Comparison of ENCODE assay signal across 12 cellular contexts in genomic region chr20:63522091-63522868, GRCh38. TPM values are rescaled to one million over a fixed set of nuclear protein-coding genes. Genes with fewer than 3 reads are reported as not detected.
DNase-seq lines count a peak whose midpoint lies in the region; ATAC-seq, FAIRE-seq and TF ChIP-seq lines count a peak whose summit lies in the region.
"Had no signal": no experiment of that assay in that cellular context is flagged by ENCODE, and none has a peak within 500 bp of the region (broad histone marks: within the 10 kb centered on the region; RNA-seq: fewer than 3 reads in every experiment).

No MANE protein-coding gene starts in this region.

- no peak for FAIRE-seq in A549 (lab: Jason Lieb, UNC)
- FAIRE-seq: G401.6 had no signal

- ATAC-seq in A549 (no peak), GM19035 (IDR thresholded peaks at IDR 0.05; ENCODE audit: unreplicated experiment) (no peak)

- no peak for TF ChIP-seq EP300 in A549 (IDR thresholded peaks at IDR 0.05)

- H3K4me3 Mint-ChIP-seq in HFFc6 (peak overlapping the region; percentile 93), mesothelial cell of epicardium (peak overlapping the region; percentile 84)

- H3K4me3 ChIP-seq in A549 (no peak overlapping the region), choroid plexus epithelial cell (ENCODE audit: low read depth, low read length) (peak overlapping the region; percentile 25)

- 79% methylated on average over 9 of the region's 13 CpGs for WGBS in A549 (ENCODE audit: missing lambda C conversion rate)

- H3K9me3 Mint-ChIP-seq in HFFc6 (no peaks in the 10 kb centered on the region; the same call in 1 of the 2 replicates), mesothelial cell of epicardium (peaks cover 3% of the 10 kb centered on the region)

- peaks cover 13% of the 10 kb centered on the region for H3K9me3 ChIP-seq in A549
- H3K9me3 ChIP-seq: uterus had no signal

- TF ChIP-seq RAD21 in A549 (conservative IDR thresholded peaks at IDR 0.05 in 1 of 2, IDR thresholded peaks at IDR 0.05 in 1 of 2) = no peak

- no peak for DNase-seq in A549 (ENCODE audit: low read depth in 1 of 2, low spot score in 1 of 2)
- no peak for DNase-seq in HFFc6
- no peak for DNase-seq in choroid plexus epithelial cell (ENCODE audit: low read depth)
- DNase-seq in mesothelial cell of epicardium (ENCODE audit: low spot score in 2 of 2, unreplicated experiment in 2 of 2) = peak in 1 of 2 experiments; percentile 13
- no peak for DNase-seq in cortex of kidney (lab: John Stamatoyannopoulos, UW)
- no peak for DNase-seq in stimulated activated CD4-positive, alpha-beta T cell treated with anti-CD3 and anti-CD28 coated beads, Interleukin-12 subunit alpha, Interleukin-12 subunit beta, amount 100 ng/mL, for 4 hours
- DNase-seq in activated CD4-positive, alpha-beta T cell treated with anti-CD3 and anti-CD28 coated beads, Interleukin-2, amount 50 U/mL, for 1 hour = no peak
- DNase-seq: NCI-H748 treated with DMSO at 0.1 percent for 48 hours had no signal

- H3K36me3 Mint-ChIP-seq in HFFc6 (ENCODE audit: low read depth) (peaks cover 5% of the 10 kb centered on the region; the same call in 1 of the 2 replicates), mesothelial cell of epicardium (peaks cover 18% of the 10 kb centered on the region)

- H3K4me1 ChIP-seq in A549 = peaks cover 10% of the 10 kb centered on the region; the same call in 2 of the 3 replicates

- H3K4me1 Mint-ChIP-seq in HFFc6 (ENCODE audit: low read depth) (no peaks in the 10 kb centered on the region), mesothelial cell of epicardium (peaks cover 21% of the 10 kb centered on the region)

- POLR2A ChIA-PET in A549 (lab: Yijun Ruan, JAX) = interaction anchor here (4.4 kb wide), 1 partner anchor 14 kb away, joined by 62 read pairs; the partner anchor contains the start of gene PTK6

- no peak overlapping the region for H3K27ac Mint-ChIP-seq in HFFc6
- peak overlapping the region; percentile 80 for H3K27ac Mint-ChIP-seq in mesothelial cell of epicardium

- peak overlapping the region; percentile 93; the same call in 2 of the 3 replicates for H3K4me2 ChIP-seq in A549

- CTCF ChIA-PET in A549 (lab: Yijun Ruan, JAX) = interaction anchor here (0.7 to 6.8 kb wide), 5 partner anchors 9 to 579 kb away, joined by 3 to 75 read pairs (median 7); partner anchors contain the start of genes EEF1A2 and PTK6

- no peak for TF ChIP-seq CTCF in A549 (IDR thresholded peaks at IDR 0.05)
- TF ChIP-seq CTCF in HFFc6 (IDR thresholded peaks at IDR 0.05) = no peak
- no peak for TF ChIP-seq CTCF in choroid plexus epithelial cell (conservative IDR thresholded peaks at IDR 0.05; ENCODE audit: low read depth, low read length)
- TF ChIP-seq CTCF in mesothelial cell of epicardium (IDR thresholded peaks at IDR 0.05; ENCODE audit: unreplicated experiment) = no peak

- H3K27ac ChIP-seq in A549 = no peak overlapping the region

- H3K27me3 Mint-ChIP-seq in HFFc6 (ENCODE audit: insufficient read depth) (peaks cover 12% of the 10 kb centered on the region), mesothelial cell of epicardium (ENCODE audit: low read depth) (peaks cover 3% of the 10 kb centered on the region)

- no peak for TF ChIP-seq POLR2A in A549 (IDR thresholded peaks at IDR 0.05; ENCODE audit: low read length)

TF ChIP-seq in A549, 52 proteins besides CTCF, POLR2A, EP300 and RAD21:
- no peak for TF ChIP-seq JUN (IDR thresholded peaks at IDR 0.05)
- TF ChIP-seq BCL3 (IDR thresholded peaks at IDR 0.05) = no peak
- TF ChIP-seq ZNF302 (CRISPR knock-in tag; IDR thresholded peaks at IDR 0.05) = no peak
- no peak for TF ChIP-seq TP53 (CRISPR knock-in tag; IDR thresholded peaks at IDR 0.05)
- no peak for TF ChIP-seq EHF (CRISPR knock-in tag; IDR thresholded peaks at IDR 0.05)

RNA-seq across cellular contexts. Expression of gene PPDPF, which starts 1.7 kb away (rescaled TPM):
- 4.6 and 7.7 TPM in 2 replicates for polyA plus RNA-seq in A549 (2011; rRNA removed)
- polyA plus RNA-seq in A549 (2012; cell fraction: cytosol; rRNA removed) = 115 and 196 TPM in 2 replicates
- polyA plus RNA-seq in A549 (2012; cell fraction: nucleus; rRNA removed) = 41.3 and 97.2 TPM in 2 replicates
- 217 to 227 TPM (median 224 TPM) in 3 replicates for polyA plus RNA-seq in A549 (2017; fragmentation: RNase III; extraction: RNeasy Plus Mini Kit Qiagen cat#74134 plus additional on column Dnase treatment)
- polyA minus RNA-seq in A549 (2011; rRNA and poly(A)+ RNA removed) = 5.5 and 18.1 TPM in 2 replicates
- 100 to 1,000 TPM; 388 to 518 (median 443) TPM for total RNA-seq in HFFc6 (2021; fragmentation: NEBNext Ultra II Directional; extraction: Animal tissue kit (Norgen Biotek cat#: 25700))
- total RNA-seq in mesothelial cell of epicardium = 258 to 271 TPM (median 269 TPM) in 3 replicates

RNA-seq across cellular contexts. Expression of gene PTK6, which starts 14.9 kb away (rescaled TPM):
- polyA plus RNA-seq in A549 (2011; rRNA removed) (1.1 and 1.2 TPM in 2 replicates), A549 (2017; fragmentation: RNase III; extraction: RNeasy Plus Mini Kit Qiagen cat#74134 plus additional on column Dnase treatment) (1.6 to 2.2 TPM (median 2.0 TPM) in 3 replicates)
- 1.3 and 1.8 TPM in 2 replicates for polyA plus RNA-seq in A549 (2012; cell fraction: cytosol; rRNA removed)
- polyA plus RNA-seq in A549 (2012; cell fraction: nucleus; rRNA removed) = 4.3 and 4.6 TPM in 2 replicates
- 0.54 and 0.91 TPM in 2 replicates for polyA minus RNA-seq in A549 (2011; rRNA and poly(A)+ RNA removed)
- under 1 TPM in 2 of 6 experiments, not detected in 4; 0.07 TPM for total RNA-seq in HFFc6 (2021; fragmentation: NEBNext Ultra II Directional; extraction: Animal tissue kit (Norgen Biotek cat#: 25700))
- 0.11 to 0.18 TPM in 2 of 3 replicates, not detected in the other for total RNA-seq in mesothelial cell of epicardium

RNA-seq across cellular contexts. Expression of gene EEF1A2, which starts 23.4 kb away (rescaled TPM):
- polyA plus RNA-seq in A549 (2011; rRNA removed) = 16.3 and 17.4 TPM in 2 replicates
- polyA plus RNA-seq in A549 (2012; cell fraction: cytosol; rRNA removed) = 34.8 and 42.6 TPM in 2 replicates
- 54.0 and 82.0 TPM in 2 replicates for polyA plus RNA-seq in A549 (2012; cell fraction: nucleus; rRNA removed)
- polyA plus RNA-seq in A549 (2017; fragmentation: RNase III; extraction: RNeasy Plus Mini Kit Qiagen cat#74134 plus additional on column Dnase treatment) = 128 to 141 TPM (median 129 TPM) in 3 replicates
- polyA minus RNA-seq in A549 (2011; rRNA and poly(A)+ RNA removed) = 17.8 and 30.8 TPM in 2 replicates
- total RNA-seq in HFFc6 (2021; fragmentation: NEBNext Ultra II Directional; extraction: Animal tissue kit (Norgen Biotek cat#: 25700)) = 1 to 10 TPM; 1.1 to 7.2 (median 1.7) TPM
- total RNA-seq in mesothelial cell of epicardium = 14.4 to 15.6 TPM (median 14.6 TPM) in 3 replicates

RNA-seq across cellular contexts. Expression of gene SRMS, which starts 25.3 kb away (rescaled TPM):
- polyA plus RNA-seq in A549 (2011; rRNA removed) = not detected in 2 replicates
- not detected in 2 replicates for polyA plus RNA-seq in A549 (2012; cell fraction: cytosol; rRNA removed)
- 0.02 TPM in 1 of 2 replicates, not detected in the other for polyA plus RNA-seq in A549 (2012; cell fraction: nucleus; rRNA removed)
- polyA plus RNA-seq in A549 (2017; fragmentation: RNase III; extraction: RNeasy Plus Mini Kit Qiagen cat#74134 plus additional on column Dnase treatment) = not detected in 3 replicates
- polyA minus RNA-seq in A549 (2011; rRNA and poly(A)+ RNA removed) = not detected in 2 replicates
- total RNA-seq in HFFc6 (2021; fragmentation: NEBNext Ultra II Directional; extraction: Animal tissue kit (Norgen Biotek cat#: 25700)) = not detected
- not detected in 3 replicates for total RNA-seq in mesothelial cell of epicardium
- total RNA-seq: myocyte, uterus had no signal

RNA-seq across cellular contexts. Expression of gene FNDC11, which starts 31.7 kb away (rescaled TPM):
- polyA plus RNA-seq in A549 (2011; rRNA removed) (0.09 and 0.18 TPM in 2 replicates), A549 (2017; fragmentation: RNase III; extraction: RNeasy Plus Mini Kit Qiagen cat#74134 plus additional on column Dnase treatment) (0.10 to 0.16 TPM (median 0.14 TPM) in 3 replicates)
- 0.24 and 0.26 TPM in 2 replicates for polyA plus RNA-seq in A549 (2012; cell fraction: cytosol; rRNA removed)
- 0.45 and 0.46 TPM in 2 replicates for polyA plus RNA-seq in A549 (2012; cell fraction: nucleus; rRNA removed)
- 0.34 TPM in 1 of 2 replicates, not detected in the other for polyA minus RNA-seq in A549 (2011; rRNA and poly(A)+ RNA removed)
- not detected for total RNA-seq in HFFc6 (2021; fragmentation: NEBNext Ultra II Directional; extraction: Animal tissue kit (Norgen Biotek cat#: 25700))
- total RNA-seq in mesothelial cell of epicardium = 0.86 to 1.4 TPM (median 1.1 TPM) in 3 replicates
